In the genomic region with DNA sequence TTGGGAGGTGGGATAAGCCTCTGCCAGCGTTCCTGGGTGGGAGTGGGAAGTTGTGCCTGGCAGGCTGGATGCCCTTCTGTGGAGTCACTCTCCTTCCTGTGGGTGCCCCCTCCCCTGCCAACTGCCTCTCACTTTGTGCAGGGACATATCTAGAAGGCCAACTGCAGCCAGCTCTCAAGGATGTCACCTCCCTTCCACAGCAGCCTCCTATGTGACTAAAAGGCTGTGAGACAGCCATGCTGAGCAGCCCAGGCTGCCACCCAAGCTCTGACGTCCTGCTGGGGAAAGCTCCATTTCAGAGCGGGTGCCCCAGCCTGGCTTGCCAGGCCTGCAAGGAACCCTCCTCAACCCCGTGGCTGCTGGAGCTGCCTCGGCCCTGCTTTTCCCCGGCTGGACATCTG, we compare ENCODE assay signal across 1 cellular context.
TF ChIP-seq lines count a peak whose summit lies in the region.

No MANE protein-coding gene starts in this region.

TF ChIP-seq in H1, 55 proteins besides CTCF, POLR2A, EP300 and RAD21:
- TF ChIP-seq, protein P1, sequence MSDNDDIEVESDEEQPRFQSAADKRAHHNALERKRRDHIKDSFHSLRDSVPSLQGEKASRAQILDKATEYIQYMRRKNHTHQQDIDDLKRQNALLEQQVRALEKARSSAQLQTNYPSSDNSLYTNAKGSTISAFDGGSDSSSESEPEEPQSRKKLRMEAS (IDR thresholded peaks at IDR 0.05), result no peak
- TF ChIP-seq JUN (IDR thresholded peaks at IDR 0.05; ENCODE audit: low read depth, low read length), result no peak
- no peak for TF ChIP-seq CEBPB (IDR thresholded peaks at IDR 0.05; ENCODE audit: low read depth, low read length)
- TF ChIP-seq CREB1 (IDR thresholded peaks at IDR 0.05), result no peak
- TF ChIP-seq SIN3A (conservative IDR thresholded peaks at IDR 0.05 in 1 of 2, IDR thresholded peaks at IDR 0.05 in 1 of 2; ENCODE audit: low read depth in 1 of 2, low read length in 2 of 2), result no peak
- no peak for TF ChIP-seq NRF1 (IDR thresholded peaks at IDR 0.05; ENCODE audit: low read depth, low read length)
- TF ChIP-seq, protein P2, sequence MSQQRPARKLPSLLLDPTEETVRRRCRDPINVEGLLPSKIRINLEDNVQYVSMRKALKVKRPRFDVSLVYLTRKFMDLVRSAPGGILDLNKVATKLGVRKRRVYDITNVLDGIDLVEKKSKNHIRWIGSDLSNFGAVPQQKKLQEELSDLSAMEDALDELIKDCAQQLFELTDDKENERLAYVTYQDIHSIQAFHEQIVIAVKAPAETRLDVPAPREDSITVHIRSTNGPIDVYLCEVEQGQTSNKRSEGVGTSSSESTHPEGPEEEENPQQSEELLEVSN (IDR thresholded peaks at IDR 0.05), result no peak
- no peak for TF ChIP-seq GTF2F1 (IDR thresholded peaks at IDR 0.05; ENCODE audit: borderline replicate concordance, low read depth, low read length)
- no peak for TF ChIP-seq KDM4A (IDR thresholded peaks at IDR 0.05; ENCODE audit: low read depth, low read length, severe bottlenecking)
- no peak for TF ChIP-seq SAP30 (IDR thresholded peaks at IDR 0.05; ENCODE audit: insufficient read depth, insufficient replicate concordance, low read length)
- no peak for TF ChIP-seq CTBP2 (IDR thresholded peaks at IDR 0.05; ENCODE audit: borderline replicate concordance, insufficient read depth, insufficient read length, low read length)
- no peak for TF ChIP-seq ZNF274 (IDR thresholded peaks at IDR 0.05; ENCODE audit: borderline replicate concordance, extremely low read depth, low read length)
- no peak for TF ChIP-seq CBX8 (IDR thresholded peaks at IDR 0.05; ENCODE audit: borderline replicate concordance, low read depth, low read length)
- TF ChIP-seq, protein P3, sequence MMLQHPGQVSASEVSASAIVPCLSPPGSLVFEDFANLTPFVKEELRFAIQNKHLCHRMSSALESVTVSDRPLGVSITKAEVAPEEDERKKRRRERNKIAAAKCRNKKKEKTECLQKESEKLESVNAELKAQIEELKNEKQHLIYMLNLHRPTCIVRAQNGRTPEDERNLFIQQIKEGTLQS (IDR thresholded peaks at IDR 0.05; ENCODE audit: insufficient read depth, low read depth, low read length), result no peak
- no peak for TF ChIP-seq JUND (IDR thresholded peaks at IDR 0.05; ENCODE audit: low read length)
- no peak for TF ChIP-seq KDM1A (IDR thresholded peaks at IDR 0.05; ENCODE audit: borderline replicate concordance, low read length)
- TF ChIP-seq SP1 (IDR thresholded peaks at IDR 0.05; ENCODE audit: low read depth, low read length), result no peak
